ENCODE assay signal across 11 cellular contexts in the genomic region with DNA sequence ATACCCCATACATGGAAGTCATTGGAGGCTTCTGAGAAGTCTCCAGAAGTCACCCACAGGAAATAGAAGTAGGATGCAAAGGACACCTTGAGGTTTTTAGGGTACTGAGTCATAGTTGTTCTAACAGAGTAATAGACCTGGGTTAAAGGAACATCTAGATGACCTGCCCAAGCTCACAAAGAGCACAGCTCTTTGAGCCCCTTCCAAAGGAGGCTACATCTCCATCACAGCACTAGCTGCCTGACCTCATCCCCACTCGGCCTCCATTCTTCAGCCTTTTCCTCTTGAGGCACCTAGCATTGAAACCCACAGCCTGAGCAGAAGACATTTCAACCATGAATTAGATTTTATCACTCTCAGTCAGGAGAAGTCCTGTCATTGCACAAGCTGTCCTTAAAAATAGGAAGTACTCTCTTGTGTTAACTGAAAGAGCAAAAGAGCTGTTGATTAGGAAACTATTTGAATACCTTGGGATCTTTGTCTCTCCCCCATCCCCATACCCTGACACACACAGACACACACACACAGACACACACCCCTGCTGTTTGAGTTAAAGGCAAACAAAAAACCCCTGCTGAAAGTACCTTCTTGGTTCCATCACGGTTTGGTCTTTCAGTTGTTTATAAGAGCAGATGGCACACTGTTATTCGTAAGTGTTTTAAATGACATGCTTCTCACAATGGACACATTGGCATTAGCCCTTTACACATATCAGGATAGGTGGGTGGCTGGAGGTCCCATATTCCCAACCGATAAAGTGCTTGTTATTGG. TPM values are rescaled to one million over a fixed set of nuclear protein-coding genes. Genes with fewer than 3 reads are reported as not detected.
DNase-seq lines count a peak whose midpoint lies in the region; ATAC-seq and TF ChIP-seq lines count a peak whose summit lies in the region.
"Had no signal": no experiment of that assay in that cellular context is flagged by ENCODE, and none has a peak within 500 bp of the region (broad histone marks: within the 10 kb centered on the region; RNA-seq: fewer than 3 reads in every experiment).

No MANE protein-coding gene starts in this region.

- CTCF ChIA-PET in naive thymus-derived CD4-positive, alpha-beta T cell (lab: Charles Lee) = interaction anchor here (0.6 to 1.2 kb wide), 2 partner anchors 34 to 61 kb away, joined by 3 to 4 read pairs; no protein-coding TSS in a partner anchor

- peaks cover 5 to 55% (median 19%) of the 10 kb centered on the region in 7 donors for H3K4me1 Mint-ChIP-seq in naive thymus-derived CD4-positive, alpha-beta T cell

- H3K27me3 ChIP-seq in naive thymus-derived CD4-positive, alpha-beta T cell (ENCODE audit: control insufficient read depth in 2 of 2, insufficient read depth in 2 of 2, low read length in 2 of 2) = no peaks in the 10 kb centered on the region
- no peaks in the 10 kb centered on the region for H3K27me3 ChIP-seq in tibial artery

- no peaks in the 10 kb centered on the region for H3K9me3 ChIP-seq in naive thymus-derived CD4-positive, alpha-beta T cell (ENCODE audit: control insufficient read depth in 2 of 3, low read length in 3 of 3)
- H3K9me3 ChIP-seq in tibial artery = no peaks in the 10 kb centered on the region
- H3K9me3 ChIP-seq: SK-N-SH, thoracic aorta had no signal

- peaks cover 15 to 67% (median 38%) of the 10 kb centered on the region in 5 donors for H3K36me3 Mint-ChIP-seq in naive thymus-derived CD4-positive, alpha-beta T cell

- H3K9me3 Mint-ChIP-seq in naive thymus-derived CD4-positive, alpha-beta T cell = no peaks in the 10 kb centered on the region

- no peak overlapping the region for H3K4me3 ChIP-seq in naive thymus-derived CD4-positive, alpha-beta T cell (ENCODE audit: low read length)
- no peak overlapping the region for H3K4me3 ChIP-seq in tibial artery
- H3K4me3 ChIP-seq: thoracic aorta had no signal

- H3K27ac Mint-ChIP-seq in naive thymus-derived CD4-positive, alpha-beta T cell = peak overlapping the region in 4 of 9 donors; percentile 13 to 98 (median 59)

- intact Hi-C loops in naive thymus-derived CD4-positive, alpha-beta T cell (cut with micrococcal nuclease) = loop anchor here in 1 of 2 donors (1.0 to 5.0 kb wide), 3 partner anchors 17 to 35 kb away; partner anchors contain the start of genes MKNK1 and MOB3C
- intact Hi-C loops in tibial artery (cut with DNase I; ENCODE audit: low total_unique reads) = no loop called here

- TF ChIP-seq CTCF in tibial artery (IDR thresholded peaks at IDR 0.05) = no peak

- no peak for DNase-seq in activated CD4-positive, CD25-positive, alpha-beta regulatory T cell (lab: John Stamatoyannopoulos, UW)
- DNase-seq in NCI-H128 (lab: John Stamatoyannopoulos, UW; ENCODE audit: unreplicated experiment) (peak; percentile 12), middle frontal gyrus (ENCODE audit: extremely low spot score, low spot score) (no peak), tibial artery (no peak)
- peak; percentile 40 to 53 for DNase-seq in activated T-cell treated with anti-CD3 and anti-CD28 coated beads, Interleukin-2, amount 50 U/mL, for 48 hours
- DNase-seq in naive thymus-derived CD4-positive, alpha-beta T cell = peak in 1 of 9 donors; percentile 43
- DNase-seq: SK-N-SH had no signal

- H3K4me3 Mint-ChIP-seq in naive thymus-derived CD4-positive, alpha-beta T cell = peak overlapping the region in 1 of 10 donors; percentile 83

- POLR2A ChIA-PET in naive thymus-derived CD4-positive, alpha-beta T cell (lab: Charles Lee) = interaction anchor here (0.5 kb wide), 1 partner anchor 92 kb away, joined by 3 read pairs; no protein-coding TSS in a partner anchor

- no peak overlapping the region for H3K27ac ChIP-seq in naive thymus-derived CD4-positive, alpha-beta T cell (ENCODE audit: low read depth, low read length)
- H3K27ac ChIP-seq in tibial artery = no peak overlapping the region
- H3K27ac ChIP-seq: thoracic aorta had no signal

- peak; percentile 96 to 97 for ATAC-seq in activated CD4-positive, CD25-positive, alpha-beta regulatory T cell treated with anti-CD3 and anti-CD28 coated beads, Interleukin-2, amount 50 U/mL, for 24 hours
- peak; percentile 77 for ATAC-seq in naive thymus-derived CD4-positive, alpha-beta T cell
- no peak for ATAC-seq in GM18858 (IDR thresholded peaks at IDR 0.05; ENCODE audit: unreplicated experiment)

- H3K36me3 ChIP-seq in naive thymus-derived CD4-positive, alpha-beta T cell (ENCODE audit: control insufficient read depth in 2 of 3, insufficient read depth in 3 of 3, low read length in 3 of 3) = peaks cover 0 to 80% (median 0%) of the 10 kb centered on the region in 3 experiments
- H3K36me3 ChIP-seq in tibial artery = peaks cover 43 to 94% (median 80%) of the 10 kb centered on the region in 3 donors

- H3K27me3 Mint-ChIP-seq in naive thymus-derived CD4-positive, alpha-beta T cell = no peaks in the 10 kb centered on the region

- H3K4me1 ChIP-seq in naive thymus-derived CD4-positive, alpha-beta T cell (ENCODE audit: control insufficient read depth in 2 of 2, insufficient read depth in 2 of 2, low read length in 2 of 2) = peaks cover 6 to 23% of the 10 kb centered on the region in 2 donors
- no peaks in the 10 kb centered on the region for H3K4me1 ChIP-seq in tibial artery

RNA-seq across cellular contexts. Expression of gene MKNK1, which starts 22.2 kb away (rescaled TPM):
- total RNA-seq in naive thymus-derived CD4-positive, alpha-beta T cell = 10 to 100 TPM; 35.8 to 80.1 (median 54.1) TPM
- 10 to 100 TPM; 21.9 to 23.3 TPM for polyA plus RNA-seq in naive thymus-derived CD4-positive, alpha-beta T cell

RNA-seq across cellular contexts. Expression of gene KNCN, which starts 30.4 kb away (rescaled TPM):
- total RNA-seq in naive thymus-derived CD4-positive, alpha-beta T cell = not detected
- not detected for polyA plus RNA-seq in naive thymus-derived CD4-positive, alpha-beta T cell
- total RNA-seq: endothelial cell of umbilical vein, thoracic aorta had no signal
- polyA plus RNA-seq: endothelial cell of umbilical vein, SK-N-SH had no signal

RNA-seq across cellular contexts. Expression of gene MOB3C, which starts 34.7 kb away (rescaled TPM):
- 10 to 100 TPM; 12.1 to 25.8 (median 25.2) TPM for total RNA-seq in naive thymus-derived CD4-positive, alpha-beta T cell
- 10 to 100 TPM in 1 of 2 donors, 1 to 10 TPM in 1; 9.3 to 21.7 TPM for polyA plus RNA-seq in naive thymus-derived CD4-positive, alpha-beta T cell

Comparison
In these comparisons a context has a peak if more than half of its experiments do, and no peak if none do; other contexts are left out.
1. DNase-seq: peak in NCI-H128 (single experiment) and activated T-cell treated with anti-CD3 and anti-CD28 coated beads, Interleukin-2, amount 50 U/mL, for 48 hours (2 of 2); none in activated CD4-positive, CD25-positive, alpha-beta regulatory T cell (0 of 4), middle frontal gyrus (single experiment) and tibial artery (0 of 2).